In genomic region chr14:26598672-26599131, GRCh38 we compare ENCODE assay signal across 8 cellular contexts. TPM values are rescaled to one million over a fixed set of nuclear protein-coding genes. Genes with fewer than 3 reads are reported as not detected.
DNase-seq lines count a peak whose midpoint lies in the region; ATAC-seq and TF ChIP-seq lines count a peak whose summit lies in the region.

No MANE protein-coding gene starts in this region.

- DNase-seq in GM23248: no peak
- peak in 1 of 2 experiments; percentile 6 for DNase-seq in SJCRH30
- DNase-seq in psoas muscle: no peak
- DNase-seq in epidermal melanocyte (ENCODE audit: insufficient read length, low spot score): no peak
- DNase-seq in activated naive CD4-positive, alpha-beta T cell treated with anti-CD3 and anti-CD28 coated beads, Interleukin-2, amount 50 U/mL, for 16 hours: no peak
- DNase-seq in T-helper 9 cell: no peak

- WGBS in GM23248 (ENCODE audit: low coverage in 1 of 2, low lambda C conversion rate in 2 of 2, missing lambda C conversion rate in 2 of 2), 2 experiments: 3% methylated on average over 18 of the region's 18 CpGs
- 0 to 2% methylated on average over 18 of the region's 18 CpGs for WGBS in gastroesophageal sphincter (ENCODE audit: low coverage in 1 of 2), 2 donors
- 1% methylated on average over 18 of the region's 18 CpGs for WGBS in psoas muscle, 3 donors

- H3K36me3 ChIP-seq in GM23248 (ENCODE audit: low read depth) (no peaks in the 10 kb centered on the region), SJCRH30 (no peaks in the 10 kb centered on the region), gastroesophageal sphincter (no peaks in the 10 kb centered on the region), psoas muscle (ENCODE audit: insufficient read depth in 1 of 2, low read depth in 1 of 2) (no peaks in the 10 kb centered on the region)

- H3K79me2 ChIP-seq in GM23248 (ENCODE audit: insufficient read depth): no peaks in the 10 kb centered on the region

- H3K27ac ChIP-seq in GM23248 (no peak overlapping the region), SJCRH30 (no peak overlapping the region), gastroesophageal sphincter (peak overlapping the region; percentile 67 to 98 (median 94)), psoas muscle (peak overlapping the region; percentile 36)

- intact Hi-C loops in psoas muscle (cut with DNase I): no loop called here

- no peak for TF ChIP-seq POLR2A in gastroesophageal sphincter (IDR thresholded peaks at IDR 0.05)

- ATAC-seq in gastroesophageal sphincter (peak; percentile 2), psoas muscle (peak in 3 of 4 donors; percentile 22 to 39 (median 23)), HG03342 (IDR thresholded peaks at IDR 0.05; ENCODE audit: unreplicated experiment) (no peak)

- no peaks in the 10 kb centered on the region for H4K20me1 ChIP-seq in GM23248 (ENCODE audit: insufficient read depth)

- H3K9me3 ChIP-seq in GM23248 (ENCODE audit: low read depth) (no peaks in the 10 kb centered on the region), SJCRH30 (replicated peaks) (no peaks in the 10 kb centered on the region), gastroesophageal sphincter (no peaks in the 10 kb centered on the region), psoas muscle (no peaks in the 10 kb centered on the region)

- H2AFZ ChIP-seq in GM23248: peak overlapping the region; percentile 98

- H3K4me3 ChIP-seq in GM23248 (peak overlapping the region; percentile 82), SJCRH30 (peak overlapping the region; percentile 98), gastroesophageal sphincter (peak overlapping the region; percentile 85 to 91), psoas muscle (peak overlapping the region; percentile 67)

- H3K4me1 ChIP-seq in GM23248 (ENCODE audit: insufficient read depth) (no peaks in the 10 kb centered on the region; the same call in 1 of the 2 replicates), SJCRH30 (peaks cover 8% of the 10 kb centered on the region; the same call in 1 of the 2 replicates), gastroesophageal sphincter (peaks cover 0 to 29% (median 3%) of the 10 kb centered on the region in 3 donors), psoas muscle (no peaks in the 10 kb centered on the region)

- no peak for TF ChIP-seq EP300 in gastroesophageal sphincter (IDR thresholded peaks at IDR 0.05)

- no peak for TF ChIP-seq CTCF in gastroesophageal sphincter (IDR thresholded peaks at IDR 0.05)
- TF ChIP-seq CTCF in psoas muscle (IDR thresholded peaks at IDR 0.05): no peak

- peak overlapping the region; percentile 72 for H3K9ac ChIP-seq in GM23248

- H3F3A ChIP-seq in GM23248 (ENCODE audit: insufficient read depth): no peaks in the 10 kb centered on the region

- H3K9me2 ChIP-seq in GM23248 (ENCODE audit: insufficient read depth): no peaks in the 10 kb centered on the region

- in situ Hi-C loops in GM23248 (cut with MboI): no loop called here

- no peaks in the 10 kb centered on the region for H3K27me3 ChIP-seq in GM23248 (replicated peaks; ENCODE audit: insufficient read depth)
- H3K27me3 ChIP-seq in SJCRH30: no peaks in the 10 kb centered on the region; the same call in 1 of the 2 replicates
- no peaks in the 10 kb centered on the region for H3K27me3 ChIP-seq in gastroesophageal sphincter
- peaks cover 0 to 25% (median 3%) of the 10 kb centered on the region in 3 donors for H3K27me3 ChIP-seq in psoas muscle (ENCODE audit: insufficient read depth in 3 of 3, low read length in 2 of 3)

- peak overlapping the region; percentile 92 for H3K4me2 ChIP-seq in GM23248 (ENCODE audit: unreplicated experiment)

RNA-seq across cellular contexts. Expression of gene NOVA1, which starts 0.9 kb away (rescaled TPM):
- total RNA-seq in GM23248 (2014; rRNA removed; shearing (Covaris generic)): under 0.01 and 0.32 TPM in 2 replicates
- polyA plus RNA-seq in GM23248 (2016; fragmentation: Nextera tagmentation; extraction: Ambion mirVana) (0.98 and 1.6 TPM in 2 replicates), psoas muscle (1 to 10 TPM in 1 of 3 donors, under 1 TPM in 2; 0.73 to 2.3 (median 0.76) TPM)
- total RNA-seq in SJCRH30 (2014; rRNA removed; shearing (Covaris generic)): 5.5 and 6.7 TPM in 2 replicates
- total RNA-seq in gastroesophageal sphincter (10 to 100 TPM in 3 of 4 donors, 1 to 10 TPM in 1; 7.0 to 18.2 (median 12.9) TPM), psoas muscle (1 to 10 TPM; 2.5 to 4.4 (median 3.1) TPM)

Comparison
In these comparisons a context has a peak if more than half of its experiments do, and no peak if none do; other contexts are left out.
1. H3K27ac ChIP-seq: peak in gastroesophageal sphincter (4 of 4) and psoas muscle (single experiment); none in GM23248 (single experiment) and SJCRH30 (single experiment).
2. Peak in every context shown above with its lines, with median percentiles within 50 percentile points of each other: H3K4me3 ChIP-seq.